Comparison of ENCODE assay signal across 8 cellular contexts in the genomic region with DNA sequence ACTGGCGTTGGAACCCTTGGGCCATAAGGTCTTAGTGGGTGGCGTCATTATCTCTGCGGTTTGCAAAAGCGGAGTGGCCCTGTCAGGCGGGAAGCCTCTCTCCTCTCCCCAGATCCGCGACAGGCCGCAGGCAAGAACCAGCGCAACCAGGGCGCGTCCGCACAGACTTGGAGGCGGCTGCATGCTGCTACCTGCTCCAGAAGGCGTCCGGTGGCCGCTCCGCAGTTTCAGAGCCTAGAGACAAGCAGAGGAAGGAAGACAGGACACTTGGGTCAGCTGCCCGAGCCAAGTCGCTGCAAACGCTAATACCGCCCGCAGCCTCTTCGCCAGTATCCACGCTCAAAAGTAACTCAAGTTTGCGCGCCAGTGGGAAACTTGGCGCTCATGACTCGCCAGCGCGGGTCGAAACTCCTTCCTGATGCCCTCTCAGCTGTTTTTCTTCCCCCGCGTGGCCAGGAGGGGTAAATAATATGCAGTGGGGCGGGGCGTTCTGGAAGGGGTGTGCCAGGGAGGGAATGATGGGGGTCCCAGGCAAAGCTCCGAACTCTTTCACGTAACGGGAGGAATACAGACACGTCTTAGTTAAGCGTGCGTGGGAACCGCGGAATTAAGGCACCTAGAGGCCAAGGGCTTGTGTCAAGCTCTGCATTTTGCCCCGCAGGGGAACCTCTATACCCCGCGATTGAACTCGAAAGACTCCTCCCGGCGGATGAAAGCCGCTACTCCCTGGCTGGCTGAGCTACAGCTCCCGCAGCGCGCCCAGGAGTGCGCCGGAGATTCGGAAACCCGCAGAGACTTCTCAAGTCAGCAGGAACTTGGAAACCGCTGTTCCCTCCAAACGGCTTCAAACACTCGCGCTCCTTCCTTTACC. TPM values are rescaled to one million over a fixed set of nuclear protein-coding genes. Genes with fewer than 3 reads are reported as not detected.
DNase-seq lines count a peak whose midpoint lies in the region; ATAC-seq and TF ChIP-seq lines count a peak whose summit lies in the region.

Gene EDNRB, minus strand, starts transcription at position 441 of the 871 bp plus-strand sequence. Its CDS starts 258 bp downstream, at position 183.

- ATAC-seq in thoracic aorta (ENCODE audit: insufficient number of reproducible peaks, low FRiP score, low read depth): no peak
- no peak for ATAC-seq in HG03469 (IDR thresholded peaks at IDR 0.05; ENCODE audit: unreplicated experiment)

- no peaks in the 10 kb centered on the region for H3K36me3 ChIP-seq in thoracic aorta

- no peaks in the 10 kb centered on the region for H3K9me3 ChIP-seq in thoracic aorta

- H3K4me1 ChIP-seq in thoracic aorta (ENCODE audit: control insufficient read depth in 1 of 2, low read depth in 2 of 2): peaks cover 0 to 12% of the 10 kb centered on the region in 2 donors

- H3K27me3 ChIP-seq in thoracic aorta (replicated peaks; ENCODE audit: insufficient read depth): no peaks in the 10 kb centered on the region

- TF ChIP-seq CTCF in epithelial cell of esophagus (IDR thresholded peaks at IDR 0.05; ENCODE audit: insufficient read depth, low read depth, low read length, missing control alignments) (no peak), thoracic aorta (IDR thresholded peaks at IDR 0.05) (no peak)

- H3K27ac ChIP-seq in thoracic aorta: no peak within 1 kb of the TSS

- DNase-seq in NCI-H82 (lab: John Stamatoyannopoulos, UW) (peak; percentile 71), NCI-H82 treated with DMSO at 0.1 percent for 48 hours (lab: John Stamatoyannopoulos, UW; ENCODE audit: unreplicated experiment) (no peak), NCI-H69 (lab: John Stamatoyannopoulos, UW) (peak; percentile 21), epithelial cell of esophagus (ENCODE audit: low read depth) (peak; percentile 72), medulla oblongata (ENCODE audit: extremely low spot score) (peak; percentile 62), thoracic aorta (ENCODE audit: low spot score) (no peak), kidney glomerular epithelial cell (lab: John Stamatoyannopoulos, UW) (no peak)

- peak within 1 kb of the TSS; percentile 36 for H3K4me3 ChIP-seq in epithelial cell of esophagus (ENCODE audit: low read length)
- H3K4me3 ChIP-seq in thoracic aorta: peak within 1 kb of the TSS; percentile 70

RNA-seq across cellular contexts. Expression of gene EDNRB, which starts in this region (rescaled TPM):
- total RNA-seq in thoracic aorta: 10 to 100 TPM; 14.2 to 27.6 TPM

Comparison
In these comparisons a context has a peak if more than half of its experiments do, and no peak if none do; other contexts are left out.
1. DNase-seq: peak in NCI-H82 (single experiment), NCI-H69 (single experiment), epithelial cell of esophagus (single experiment) and medulla oblongata (single experiment); none in NCI-H82 treated with DMSO at 0.1 percent for 48 hours (single experiment), thoracic aorta (single experiment) and kidney glomerular epithelial cell (single experiment).